ENCODE assay signal across 34 cellular contexts in the genomic region with DNA sequence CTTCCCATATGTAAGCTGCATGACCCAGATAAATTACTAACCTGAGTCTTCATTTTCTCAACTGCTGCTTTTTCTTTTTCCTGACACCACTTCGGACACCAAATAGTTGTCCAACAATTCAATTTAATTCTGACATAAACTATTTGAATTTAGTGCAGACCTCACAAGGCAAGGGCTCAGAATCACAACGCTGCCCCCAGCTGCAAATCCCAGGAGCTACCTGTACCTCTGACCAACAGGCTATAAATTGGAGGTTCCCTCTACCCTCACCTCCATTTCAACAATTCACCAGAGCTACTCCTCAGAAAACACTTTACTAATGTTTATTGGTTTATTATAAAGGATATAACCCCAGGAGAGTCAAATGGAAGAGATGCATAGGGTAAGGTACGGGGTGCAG.
"Had no signal": no experiment of that assay in that cellular context is flagged by ENCODE, and none has a peak within 500 bp of the region (broad histone marks: within the 10 kb centered on the region; RNA-seq: fewer than 3 reads in every experiment).

No MANE protein-coding gene starts in this region.

- H3K4me3 ChIP-seq: adrenal gland, body of pancreas, gastroesophageal sphincter had no signal

- H3K27ac ChIP-seq: adrenal gland, body of pancreas, epithelial cell of prostate, gastroesophageal sphincter, WERI-Rb-1 had no signal

- H3K27ac Mint-ChIP-seq: activated CD4-positive, alpha-beta memory T cell treated with anti-CD3 and anti-CD28 coated beads for 36 hours; activated CD4-positive, alpha-beta T cell treated with anti-CD3 and anti-CD28 coated beads for 36 hours; activated CD4-positive, alpha-beta T cell treated with anti-CD3 and anti-CD28 coated beads, Interleukin-2, amount 10 ng/mL, durations not matched to agents 24 days and 14 days; activated CD8-positive, alpha-beta memory T cell treated with anti-CD3 and anti-CD28 coated beads, Interleukin-2, amount 10 ng/mL, durations not matched to agents 7 days and 5 days; activated CD8-positive, alpha-beta T cell treated with anti-CD3 and anti-CD28 coated beads, Interleukin-2, amount 10 ng/mL, durations not matched to agents 7 days and 5 days; activated naive CD4-positive, alpha-beta T cell treated with anti-CD3 and anti-CD28 coated beads for 36 hours; activated naive CD4-positive, alpha-beta T cell treated with anti-CD3 and anti-CD28 coated beads, Interleukin-2, amount 50 U/mL, for 24 hours; activated naive CD8-positive, alpha-beta T cell treated with anti-CD3 and anti-CD28 coated beads for 36 hours; activated naive CD8-positive, alpha-beta T cell treated with anti-CD3 and anti-CD28 coated beads, Interleukin-2, amount 50 U/mL, for 24 hours; activated T-helper 1 cell treated with anti-CD3 and anti-CD28 coated beads, Interleukin-12 subunit alpha, Interleukin-12 subunit beta, Interleukin-2, Interleukin-4 antibody, amounts not matched to agents 30 ng/mL and 10 ng/mL and 1 ng/mL, durations not matched to agents 14 hours and 24 hours and 36 hours; activated T-helper 2 cell treated with anti-CD3 and anti-CD28 coated beads, Interferon-gamma antibody, Interleukin-2, Interleukin-4, amounts not matched to agents 10 μg/mL and 5 μg/mL and 100 μg/mL, durations not matched to agents 14 hours and 24 hours and 36 hours; effector memory CD8-positive, alpha-beta T cell; T-helper 17 cell; T-helper 2 cell treated with Interferon-gamma antibody and Interleukin-4, amounts not matched to agents 5 μg/mL and 100 μg/mL, for 36 hours had no signal

- ATAC-seq: activated CD4-positive, alpha-beta T cell treated with anti-CD3 and anti-CD28 coated beads for 36 hours; activated CD8-positive, alpha-beta memory T cell treated with anti-CD3 and anti-CD28 coated beads, Interleukin-2, amount 10 ng/mL, durations not matched to agents 7 days and 5 days; activated CD8-positive, alpha-beta T cell treated with anti-CD3 and anti-CD28 coated beads, Interleukin-2, amount 10 ng/mL, durations not matched to agents 7 days and 5 days; activated naive CD8-positive, alpha-beta T cell treated with anti-CD3 and anti-CD28 coated beads, Interleukin-2, amount 50 U/mL, for 24 hours; body of pancreas; effector memory CD8-positive, alpha-beta T cell; esophagus mucosa; gastroesophageal sphincter; T-helper 17 cell had no signal

- H3K9me3 ChIP-seq: adrenal gland, body of pancreas, gastroesophageal sphincter had no signal

- H3K4me1 ChIP-seq: adrenal gland, body of pancreas, gastroesophageal sphincter had no signal

- H3K36me3 ChIP-seq: adrenal gland, gastroesophageal sphincter, WERI-Rb-1 had no signal

- H3K36me3 Mint-ChIP-seq: activated CD4-positive, alpha-beta memory T cell treated with anti-CD3 and anti-CD28 coated beads for 36 hours; activated CD8-positive, alpha-beta memory T cell treated with anti-CD3 and anti-CD28 coated beads, Interleukin-2, amount 10 ng/mL, durations not matched to agents 7 days and 5 days; activated naive CD4-positive, alpha-beta T cell treated with anti-CD3 and anti-CD28 coated beads, Interleukin-2, amount 50 U/mL, for 24 hours; activated naive CD8-positive, alpha-beta T cell treated with anti-CD3 and anti-CD28 coated beads for 36 hours had no signal

- H3K4me3 Mint-ChIP-seq: activated CD4-positive, alpha-beta memory T cell treated with anti-CD3 and anti-CD28 coated beads for 36 hours; activated CD4-positive, alpha-beta T cell treated with anti-CD3 and anti-CD28 coated beads for 36 hours; activated CD4-positive, alpha-beta T cell treated with anti-CD3 and anti-CD28 coated beads, Interleukin-2, amount 10 ng/mL, durations not matched to agents 24 days and 14 days; activated CD8-positive, alpha-beta memory T cell treated with anti-CD3 and anti-CD28 coated beads, Interleukin-2, amount 10 ng/mL, durations not matched to agents 7 days and 5 days; activated CD8-positive, alpha-beta T cell treated with anti-CD3 and anti-CD28 coated beads, Interleukin-2, amount 10 ng/mL, durations not matched to agents 7 days and 5 days; activated naive CD4-positive, alpha-beta T cell treated with anti-CD3 and anti-CD28 coated beads for 36 hours; activated naive CD4-positive, alpha-beta T cell treated with anti-CD3 and anti-CD28 coated beads, Interleukin-2, amount 50 U/mL, for 24 hours; activated naive CD8-positive, alpha-beta T cell treated with anti-CD3 and anti-CD28 coated beads for 36 hours; activated naive CD8-positive, alpha-beta T cell treated with anti-CD3 and anti-CD28 coated beads, Interleukin-2, amount 50 U/mL, for 24 hours; activated T-helper 1 cell treated with anti-CD3 and anti-CD28 coated beads, Interleukin-12 subunit alpha, Interleukin-12 subunit beta, Interleukin-2, Interleukin-4 antibody, amounts not matched to agents 30 ng/mL and 10 ng/mL and 1 ng/mL, durations not matched to agents 14 hours and 24 hours and 36 hours; effector memory CD8-positive, alpha-beta T cell; T-helper 17 cell; T-helper 2 cell treated with Interferon-gamma antibody and Interleukin-4, amounts not matched to agents 5 μg/mL and 100 μg/mL, for 36 hours had no signal

- H3K4me1 Mint-ChIP-seq: activated CD4-positive, alpha-beta T cell treated with anti-CD3 and anti-CD28 coated beads for 36 hours; activated CD4-positive, alpha-beta T cell treated with anti-CD3 and anti-CD28 coated beads, Interleukin-2, amount 10 ng/mL, durations not matched to agents 24 days and 14 days; activated CD8-positive, alpha-beta memory T cell treated with anti-CD3 and anti-CD28 coated beads, Interleukin-2, amount 10 ng/mL, durations not matched to agents 7 days and 5 days; activated naive CD4-positive, alpha-beta T cell treated with anti-CD3 and anti-CD28 coated beads, Interleukin-2, amount 50 U/mL, for 24 hours; activated naive CD8-positive, alpha-beta T cell treated with anti-CD3 and anti-CD28 coated beads for 36 hours; activated naive CD8-positive, alpha-beta T cell treated with anti-CD3 and anti-CD28 coated beads, Interleukin-2, amount 50 U/mL, for 24 hours; T-helper 17 cell had no signal

- DNase-seq: activated CD4-positive, alpha-beta memory T cell treated with anti-CD3 and anti-CD28 coated beads for 36 hours; activated CD4-positive, alpha-beta T cell treated with anti-CD3 and anti-CD28 coated beads for 36 hours; activated CD4-positive, alpha-beta T cell treated with anti-CD3 and anti-CD28 coated beads, Interleukin-2, amount 10 ng/mL, durations not matched to agents 24 days and 14 days; activated CD4-positive, CD25-positive, alpha-beta regulatory T cell; activated CD4-positive, CD25-positive, alpha-beta regulatory T cell treated with anti-CD3 and anti-CD28 coated beads, Interleukin-2, amount 50 U/mL, for 72 hours; activated CD8-positive, alpha-beta memory T cell treated with anti-CD3 and anti-CD28 coated beads, Interleukin-2, amount 10 ng/mL, durations not matched to agents 7 days and 5 days; activated CD8-positive, alpha-beta memory T cell treated with anti-CD3 and anti-CD28 coated beads, Interleukin-2, amount 50 U/mL, for 4 hours; activated CD8-positive, alpha-beta T cell treated with anti-CD3 and anti-CD28 coated beads, Interleukin-2, amount 10 ng/mL, durations not matched to agents 7 days and 5 days; activated effector memory CD4-positive, alpha-beta T cell treated with anti-CD3 and anti-CD28 coated beads, Interleukin-2, amount 50 U/mL, for 16 hours; activated naive CD4-positive, alpha-beta T cell treated with anti-CD3 and anti-CD28 coated beads for 36 hours; activated naive CD8-positive, alpha-beta T cell treated with anti-CD3 and anti-CD28 coated beads for 36 hours; activated naive CD8-positive, alpha-beta T cell treated with anti-CD3 and anti-CD28 coated beads, Interleukin-2, amount 50 U/mL, for 24 hours; activated T-cell treated with anti-CD3 and anti-CD28 coated beads, Interleukin-2, amount 50 U/mL, for 1 hour; activated T-cell treated with anti-CD3 and anti-CD28 coated beads, Interleukin-2, amount 50 U/mL, for 48 hours; adrenal gland; amygdala; aorta; body of pancreas; caudate nucleus; cortex of kidney; dermis blood vessel endothelial cell; effector CD4-positive, alpha-beta T cell; effector memory CD8-positive, alpha-beta T cell; T-helper 1 cell; T-helper 17 cell; T1000; WERI-Rb-1 had no signal

- H3K27me3 Mint-ChIP-seq: activated CD4-positive, alpha-beta memory T cell treated with anti-CD3 and anti-CD28 coated beads for 36 hours; activated CD4-positive, alpha-beta T cell treated with anti-CD3 and anti-CD28 coated beads for 36 hours; activated CD4-positive, alpha-beta T cell treated with anti-CD3 and anti-CD28 coated beads, Interleukin-2, amount 10 ng/mL, durations not matched to agents 24 days and 14 days; activated CD8-positive, alpha-beta memory T cell treated with anti-CD3 and anti-CD28 coated beads, Interleukin-2, amount 10 ng/mL, durations not matched to agents 7 days and 5 days; activated naive CD4-positive, alpha-beta T cell treated with anti-CD3 and anti-CD28 coated beads, Interleukin-2, amount 50 U/mL, for 24 hours; activated naive CD8-positive, alpha-beta T cell treated with anti-CD3 and anti-CD28 coated beads for 36 hours; activated naive CD8-positive, alpha-beta T cell treated with anti-CD3 and anti-CD28 coated beads, Interleukin-2, amount 50 U/mL, for 24 hours; T-helper 17 cell had no signal

- H3K9me3 Mint-ChIP-seq: activated CD4-positive, alpha-beta memory T cell treated with anti-CD3 and anti-CD28 coated beads for 36 hours; activated CD4-positive, alpha-beta T cell treated with anti-CD3 and anti-CD28 coated beads, Interleukin-2, amount 10 ng/mL, durations not matched to agents 24 days and 14 days; activated naive CD4-positive, alpha-beta T cell treated with anti-CD3 and anti-CD28 coated beads for 36 hours; activated naive CD4-positive, alpha-beta T cell treated with anti-CD3 and anti-CD28 coated beads, Interleukin-2, amount 50 U/mL, for 24 hours; activated naive CD8-positive, alpha-beta T cell treated with anti-CD3 and anti-CD28 coated beads for 36 hours; effector memory CD8-positive, alpha-beta T cell had no signal

- H3K27me3 ChIP-seq: adrenal gland, body of pancreas, gastroesophageal sphincter had no signal
